Comparison of ENCODE assay signal across 12 cellular contexts in the genomic region with DNA sequence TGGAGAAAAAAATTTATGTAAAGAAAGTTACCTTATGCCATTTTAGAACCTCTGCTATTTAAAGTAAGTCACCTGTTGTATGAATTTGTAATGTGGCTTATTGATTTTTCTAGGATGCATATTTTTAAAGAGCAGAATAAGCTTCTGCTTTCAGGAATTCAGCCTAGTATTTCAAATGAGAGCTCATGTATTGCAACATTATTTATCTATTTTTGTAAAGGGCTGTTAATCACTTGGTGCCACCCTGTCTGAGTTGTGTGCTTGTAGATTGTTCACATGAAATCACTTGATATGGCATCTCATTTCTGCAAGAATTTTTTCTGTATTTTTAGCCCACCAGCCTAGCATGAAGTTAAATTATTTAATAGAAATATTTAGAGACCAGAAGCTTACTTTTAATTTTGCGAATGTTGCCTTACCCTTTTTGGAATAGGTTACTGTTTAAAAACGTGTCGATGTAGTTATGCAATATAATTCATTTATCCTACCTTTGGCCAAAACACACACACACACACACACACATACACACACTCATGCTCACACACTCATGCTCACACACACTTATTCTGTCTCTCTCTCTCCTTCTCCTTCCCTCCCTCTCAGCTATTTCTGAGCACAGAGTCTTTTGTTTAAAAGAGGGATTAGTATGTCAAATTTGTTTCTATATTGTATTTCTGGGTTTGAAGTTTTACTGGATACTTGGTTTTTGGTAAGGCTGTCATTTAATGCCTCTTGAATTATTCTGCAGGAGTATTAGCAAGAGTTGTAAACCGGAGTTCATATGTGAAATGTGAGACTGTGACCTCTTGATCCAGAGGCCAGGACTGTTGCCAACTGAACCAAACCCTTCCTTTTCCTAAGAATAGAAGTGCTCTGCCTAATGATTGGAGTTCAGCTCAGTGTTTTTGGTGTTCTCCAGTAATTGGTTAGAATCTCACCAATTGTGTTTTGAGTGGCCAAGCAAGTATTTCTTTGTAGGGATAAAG. TPM values are rescaled to one million over a fixed set of nuclear protein-coding genes. Genes with fewer than 3 reads are reported as not detected.
A peak's percentile ranks its signal among the peaks of the same experiment; 100 is the strongest.
DNase-seq lines count a peak whose midpoint lies in the region; ATAC-seq, FAIRE-seq and TF ChIP-seq lines count a peak whose summit lies in the region.
"Had no signal": no experiment of that assay in that cellular context is flagged by ENCODE, and none has a peak within 500 bp of the region (broad histone marks: within the 10 kb centered on the region; RNA-seq: fewer than 3 reads in every experiment).

No MANE protein-coding gene starts in this region.

- CTCF ChIA-PET in PC-9 (lab: Charles Lee) = interaction anchor here (0.6 kb wide), 1 partner anchor 230 kb away, joined by 4 read pairs; no protein-coding TSS in a partner anchor
- CTCF ChIA-PET in CD8-positive, alpha-beta memory T cell (lab: Charles Lee) = interaction anchor here (1.2 kb wide), 1 partner anchor 9 kb away, joined by 3 read pairs; no protein-coding TSS in a partner anchor

- no peaks in the 10 kb centered on the region for H3K9me2 ChIP-seq in PC-9 (ENCODE audit: insufficient read depth)

- H3K36me3 ChIP-seq in PC-9 (ENCODE audit: low read depth) = peaks cover 25% of the 10 kb centered on the region
- no peaks in the 10 kb centered on the region for H3K36me3 ChIP-seq in pancreas
- H3K36me3 ChIP-seq in CD8-positive, alpha-beta memory T cell (ENCODE audit: insufficient read depth, low read length) = no peaks in the 10 kb centered on the region

- intact Hi-C loops in PC-9 (cut with micrococcal nuclease; ENCODE audit: unreplicated experiment) (no loop called here), pancreas (cut with DNase I) (no loop called here)

- H3K27ac ChIP-seq in PC-9 = peak overlapping the region; percentile 18
- no peak overlapping the region for H3K27ac ChIP-seq in pancreas
- no peak overlapping the region for H3K27ac ChIP-seq in CD8-positive, alpha-beta memory T cell (ENCODE audit: low read depth, low read length)

- peaks cover 0 to 1% (median 0%) of the 10 kb centered on the region in 3 donors for H3K36me3 Mint-ChIP-seq in CD8-positive, alpha-beta memory T cell
- H3K36me3 Mint-ChIP-seq: CD4-positive, CD25-positive, alpha-beta regulatory T cell had no signal

- no peak overlapping the region for H2AFZ ChIP-seq in PC-9

- TF ChIP-seq CTCF in PC-9 (conservative IDR thresholded peaks at IDR 0.05) (no peak), fibroblast of villous mesenchyme (IDR thresholded peaks at IDR 0.05; ENCODE audit: insufficient read depth, low read depth, low read length) (no peak), pancreas (IDR thresholded peaks at IDR 0.05) (no peak)

- no peak overlapping the region for H3K27ac Mint-ChIP-seq in CD8-positive, alpha-beta memory T cell
- H3K27ac Mint-ChIP-seq: CD4-positive, CD25-positive, alpha-beta regulatory T cell had no signal

- peak; percentile 15 for DNase-seq in AG20443 (ENCODE audit: low spot score)
- no peak for DNase-seq in PC-9
- peak; percentile 80 for DNase-seq in fibroblast of villous mesenchyme (ENCODE audit: low read depth)
- no peak for DNase-seq in pancreas
- no peak for DNase-seq in CD8-positive, alpha-beta memory T cell
- DNase-seq in GM19240 (ENCODE audit: insufficient read length, low spot score) = no peak
- DNase-seq: amygdala; CD4-positive, CD25-positive, alpha-beta regulatory T cell; NK-92 treated with Interleukin-12 subunit alpha and Interleukin-12 subunit beta, amount 100 ng/mL, for 24 hours had no signal

- ATAC-seq in pancreas = peak; percentile 42 to 72 (median 54)
- ATAC-seq in GM19023 (IDR thresholded peaks at IDR 0.05; ENCODE audit: unreplicated experiment) = no peak
- no peak for ATAC-seq in GM21447 (IDR thresholded peaks at IDR 0.05; ENCODE audit: unreplicated experiment)
- ATAC-seq: K562 had no signal

- no peaks in the 10 kb centered on the region for H4K20me1 ChIP-seq in PC-9 (ENCODE audit: insufficient read depth)

- H3K27me3 ChIP-seq in PC-9 (ENCODE audit: insufficient read depth, low read depth) = no peaks in the 10 kb centered on the region
- H3K27me3 ChIP-seq in pancreas = no peaks in the 10 kb centered on the region
- H3K27me3 ChIP-seq in CD8-positive, alpha-beta memory T cell (ENCODE audit: insufficient read depth, low read length, poor library complexity, severe bottlenecking) = no peaks in the 10 kb centered on the region

- H3K4me2 ChIP-seq in PC-9 = no peak overlapping the region

- H3K4me3 ChIP-seq in PC-9 = no peak overlapping the region
- H3K4me3 ChIP-seq in fibroblast of villous mesenchyme (ENCODE audit: low read depth, low read length) = no peak overlapping the region
- H3K4me3 ChIP-seq in pancreas = no peak overlapping the region
- no peak overlapping the region for H3K4me3 ChIP-seq in CD8-positive, alpha-beta memory T cell (ENCODE audit: low read length)
- H3K4me3 ChIP-seq: K562 had no signal

- no peak overlapping the region for H3K4me3 Mint-ChIP-seq in CD8-positive, alpha-beta memory T cell
- H3K4me3 Mint-ChIP-seq: CD4-positive, CD25-positive, alpha-beta regulatory T cell had no signal

- no TSS peak for BruUV-seq in PC-9 (replicated peaks; lab: Mats Ljungman, UMichigan)

- WGBS in pancreas, 2 donors = 23 to 28% methylated on average over 4 of the region's 4 CpGs

- peaks cover 12 to 54% of the 10 kb centered on the region in 2 donors for H3K27me3 Mint-ChIP-seq in CD8-positive, alpha-beta memory T cell

- H3K9me3 ChIP-seq in PC-9 (ENCODE audit: insufficient read depth, low read depth) (0 out of 2 replicates have a peak, but pooled peaks cover 5% of the 10 kb centered on the region), pancreas (no peaks in the 10 kb centered on the region)
- H3K9me3 ChIP-seq in CD8-positive, alpha-beta memory T cell (ENCODE audit: low read length) = no peaks in the 10 kb centered on the region

- POLR2A ChIA-PET in PC-9 (lab: Charles Lee; ENCODE audit: unreplicated experiment) = interaction anchor here (0.6 to 0.7 kb wide), 2 partner anchors 14 to 204 kb away, joined by 4 to 6 read pairs; no protein-coding TSS in a partner anchor
- POLR2A ChIA-PET in CD8-positive, alpha-beta memory T cell (lab: Charles Lee) = no interaction called here

- H3K79me2 ChIP-seq in PC-9 (ENCODE audit: low read depth) = peaks cover 100% of the 10 kb centered on the region

- H3K4me1 ChIP-seq in PC-9 (replicated peaks; ENCODE audit: insufficient read depth) (peaks cover 37% of the 10 kb centered on the region), pancreas (peaks cover 4 to 15% (median 5%) of the 10 kb centered on the region in 3 donors)
- no peaks in the 10 kb centered on the region for H3K4me1 ChIP-seq in CD8-positive, alpha-beta memory T cell (ENCODE audit: insufficient read depth, low read length)

- no peaks in the 10 kb centered on the region for H3K9me3 Mint-ChIP-seq in CD8-positive, alpha-beta memory T cell
- H3K9me3 Mint-ChIP-seq: CD4-positive, CD25-positive, alpha-beta regulatory T cell had no signal

- no peak for FAIRE-seq in pancreas (lab: Jason Lieb, UNC)
- FAIRE-seq: K562 had no signal

- H3K4me1 Mint-ChIP-seq in CD8-positive, alpha-beta memory T cell = no peaks in the 10 kb centered on the region
- H3K4me1 Mint-ChIP-seq: CD4-positive, CD25-positive, alpha-beta regulatory T cell had no signal

- peaks cover 5% of the 10 kb centered on the region for H3F3A ChIP-seq in PC-9 (ENCODE audit: insufficient read depth, low read depth)

RNA-seq across cellular contexts. Expression of a gene that starts 34.4 kb away (rescaled TPM):
- total RNA-seq in PC-9 (2021) (101 and 111 TPM in 2 replicates), fibroblast of villous mesenchyme (127 and 148 TPM in 2 replicates), pancreas (10 to 100 TPM; 15.3 to 46.5 (median 17.9) TPM)
- polyA plus RNA-seq in pancreas = 10 to 100 TPM in 1 of 2 donors, 1 to 10 TPM in 1; 8.7 to 14.2 TPM
- total RNA-seq in CD8-positive, alpha-beta memory T cell = under 1 TPM; 0.20 to 0.42 TPM
- 0.12 TPM for polyA plus RNA-seq in CD8-positive, alpha-beta memory T cell
- total RNA-seq: CD4-positive, CD25-positive, alpha-beta regulatory T cell had no signal
- polyA plus RNA-seq: CD4-positive, CD25-positive, alpha-beta regulatory T cell; K562 had no signal

Comparison
In these comparisons a context has a peak if more than half of its experiments do, and no peak if none do; other contexts are left out.
1. DNase-seq: peak in AG20443 (single experiment) and fibroblast of villous mesenchyme (single experiment); none in PC-9 (0 of 2), pancreas (0 of 6), CD8-positive, alpha-beta memory T cell (0 of 5) and GM19240 (single experiment).
2. ATAC-seq: peak in pancreas (4 of 4); none in GM19023 (single experiment) and GM21447 (single experiment).
3. RNA of a gene that starts 34.4 kb away (total RNA-seq): 127 to 148 TPM in fibroblast of villous mesenchyme, 101 to 111 TPM in PC-9 and 15.3 to 46.5 TPM in pancreas; 0.20 to 0.42 TPM in CD8-positive, alpha-beta memory T cell; every median in the first group is over 10 times any median in the second.